In the genomic region with DNA sequence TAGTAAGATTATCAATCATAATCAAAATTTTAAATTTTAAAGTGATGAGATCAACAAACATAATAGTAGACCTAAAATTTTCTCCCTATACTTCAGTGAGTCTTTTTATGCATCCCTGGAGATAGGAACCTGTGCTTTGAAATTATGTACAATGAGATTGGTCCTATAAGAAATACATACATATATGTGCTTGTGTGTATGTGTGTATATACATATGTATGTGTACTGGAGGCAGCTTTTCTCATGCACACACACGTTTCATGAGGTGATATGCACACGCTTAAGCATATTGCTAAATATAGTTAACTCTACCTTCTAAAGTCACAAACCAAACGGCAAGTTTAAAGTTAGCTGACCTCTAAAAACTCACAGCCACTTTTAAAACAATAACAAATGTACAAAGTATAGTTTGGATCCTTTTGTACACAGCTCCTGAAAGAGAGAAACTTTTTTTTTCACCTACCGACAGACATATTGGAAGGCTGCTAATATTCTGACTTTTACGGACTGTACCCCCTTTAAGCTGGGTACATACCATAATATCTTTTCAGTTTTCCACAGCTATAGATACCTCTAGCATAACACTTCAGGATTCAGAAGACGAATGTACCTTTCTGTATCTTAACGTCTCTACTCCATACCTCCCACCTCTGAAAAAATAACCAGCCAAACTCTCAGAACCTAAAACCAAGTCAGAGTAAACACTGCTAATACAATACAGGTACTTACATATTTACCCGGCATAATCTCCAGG, we compare ENCODE assay signal across 8 cellular contexts. TPM values are rescaled to one million over a fixed set of nuclear protein-coding genes. Genes with fewer than 3 reads are reported as not detected.
DNase-seq lines count a peak whose midpoint lies in the region; ATAC-seq, FAIRE-seq and TF ChIP-seq lines count a peak whose summit lies in the region.

No MANE protein-coding gene starts in this region.

- no peaks in the 10 kb centered on the region for H3K9me3 ChIP-seq in CD4-positive, alpha-beta memory T cell (ENCODE audit: control insufficient read depth in 1 of 2, low read length in 2 of 2)
- no peaks in the 10 kb centered on the region for H3K9me3 ChIP-seq in NT2/D1 (ENCODE audit: insufficient read depth, low read length)

- H3K9ac ChIP-seq in NT2/D1 (ENCODE audit: insufficient read length, low read depth): peak overlapping the region; percentile 51

- peaks cover 58 to 72% (median 66%) of the 10 kb centered on the region in 4 donors for H3K4me1 Mint-ChIP-seq in CD4-positive, alpha-beta memory T cell
- peaks cover 79% of the 10 kb centered on the region for H3K4me1 Mint-ChIP-seq in osteocyte (ENCODE audit: unreplicated experiment)

- no peak for DNase-seq in CD4-positive, alpha-beta memory T cell
- DNase-seq in NT2/D1 (ENCODE audit: low read depth, low spot score) (no peak), epithelial cell of esophagus (ENCODE audit: low read depth) (no peak), osteocyte (ENCODE audit: extremely low spot score, unreplicated experiment) (no peak), COLO668 (lab: John Stamatoyannopoulos, UW; ENCODE audit: unreplicated experiment) (no peak), D721Med (ENCODE audit: insufficient read length, low spot score) (no peak)

- POLR2A ChIA-PET in CD4-positive, alpha-beta memory T cell (lab: Charles Lee; ENCODE audit: partially characterized antibody): interaction anchor here (0.7 to 10.4 kb wide), 18 partner anchors 9 to 509 kb away, joined by 3 to 131 read pairs (median 6); partner anchors contain the start of gene CCDC7

- peaks cover 28 to 53% of the 10 kb centered on the region in 2 donors for H3K36me3 Mint-ChIP-seq in CD4-positive, alpha-beta memory T cell
- H3K36me3 Mint-ChIP-seq in osteocyte (ENCODE audit: unreplicated experiment): no peaks in the 10 kb centered on the region

- CTCF ChIA-PET in CD4-positive, alpha-beta memory T cell (lab: Charles Lee; ENCODE audit: partially characterized antibody): interaction anchor here (0.7 to 5.3 kb wide), 4 partner anchors 27 to 55 kb away, joined by 3 to 25 read pairs (median 8); no protein-coding TSS in a partner anchor

- TF ChIP-seq CTCF in epithelial cell of esophagus (IDR thresholded peaks at IDR 0.05; ENCODE audit: insufficient read depth, low read depth, low read length, missing control alignments) (no peak), osteocyte (IDR thresholded peaks at IDR 0.05) (no peak), D721Med (IDR thresholded peaks at IDR 0.05; ENCODE audit: insufficient read depth, missing control alignments) (no peak)

- ATAC-seq in GM21619 (IDR thresholded peaks at IDR 0.05; ENCODE audit: unreplicated experiment): no peak
- ATAC-seq in HG02798 (IDR thresholded peaks at IDR 0.05; ENCODE audit: poor library complexity, unreplicated experiment): no peak

- peak overlapping the region; percentile 39 to 80 for H3K4me3 ChIP-seq in CD4-positive, alpha-beta memory T cell (ENCODE audit: low read length in 2 of 2)
- H3K4me3 ChIP-seq in NT2/D1 (ENCODE audit: insufficient read length, low read depth): no peak overlapping the region
- H3K4me3 ChIP-seq in epithelial cell of esophagus (ENCODE audit: low read length): peak overlapping the region; percentile 75

- peak overlapping the region; percentile 85 to 96 (median 89) for H3K4me3 Mint-ChIP-seq in CD4-positive, alpha-beta memory T cell
- H3K4me3 Mint-ChIP-seq in osteocyte (ENCODE audit: unreplicated experiment): peak overlapping the region; percentile 81

- H3K9me3 Mint-ChIP-seq in CD4-positive, alpha-beta memory T cell: no peaks in the 10 kb centered on the region
- no peaks in the 10 kb centered on the region for H3K9me3 Mint-ChIP-seq in osteocyte (ENCODE audit: unreplicated experiment)

- no peaks in the 10 kb centered on the region for H3K27me3 ChIP-seq in CD4-positive, alpha-beta memory T cell (ENCODE audit: insufficient read depth, low read length)
- H3K27me3 ChIP-seq in NT2/D1 (ENCODE audit: insufficient read depth, insufficient read length): no peaks in the 10 kb centered on the region

- H3K4me1 ChIP-seq in CD4-positive, alpha-beta memory T cell (ENCODE audit: insufficient read depth, low read length): peaks cover 70% of the 10 kb centered on the region
- H3K4me1 ChIP-seq in NT2/D1 (ENCODE audit: insufficient read depth, insufficient read length): no peaks in the 10 kb centered on the region

- peak overlapping the region; percentile 87 to 92 (median 91) for H3K27ac Mint-ChIP-seq in CD4-positive, alpha-beta memory T cell
- H3K27ac Mint-ChIP-seq in osteocyte (ENCODE audit: unreplicated experiment): peak overlapping the region; percentile 70

- intact Hi-C loops in CD4-positive, alpha-beta memory T cell (cut with micrococcal nuclease): loop anchor here (2.0 to 5.0 kb wide), 3 partner anchors 16 to 198 kb away; no protein-coding TSS in a partner anchor

- H3K36me3 ChIP-seq in CD4-positive, alpha-beta memory T cell (ENCODE audit: insufficient read depth, low read length): no peaks in the 10 kb centered on the region
- H3K36me3 ChIP-seq in NT2/D1 (ENCODE audit: insufficient read depth, insufficient read length, low read length): peaks cover 34% of the 10 kb centered on the region

- no peak for FAIRE-seq in D721Med (lab: Jason Lieb, UNC)

- peak overlapping the region; percentile 69 for H3K27ac ChIP-seq in CD4-positive, alpha-beta memory T cell (ENCODE audit: low read depth, low read length)

- no peaks in the 10 kb centered on the region for H3K27me3 Mint-ChIP-seq in CD4-positive, alpha-beta memory T cell
- H3K27me3 Mint-ChIP-seq in osteocyte (ENCODE audit: unreplicated experiment): no peaks in the 10 kb centered on the region

RNA-seq across cellular contexts. Expression of gene ITGB1, which starts 3.3 kb away (rescaled TPM):
- 100 to 1,000 TPM; 420 to 435 TPM for total RNA-seq in CD4-positive, alpha-beta memory T cell
- polyA plus RNA-seq in CD4-positive, alpha-beta memory T cell: 100 to 1,000 TPM; 634 to 758 TPM
- total RNA-seq in osteocyte: 943 and 946 TPM in 2 replicates
